Comparison of ENCODE assay signal across 9 cellular contexts in the genomic region with DNA sequence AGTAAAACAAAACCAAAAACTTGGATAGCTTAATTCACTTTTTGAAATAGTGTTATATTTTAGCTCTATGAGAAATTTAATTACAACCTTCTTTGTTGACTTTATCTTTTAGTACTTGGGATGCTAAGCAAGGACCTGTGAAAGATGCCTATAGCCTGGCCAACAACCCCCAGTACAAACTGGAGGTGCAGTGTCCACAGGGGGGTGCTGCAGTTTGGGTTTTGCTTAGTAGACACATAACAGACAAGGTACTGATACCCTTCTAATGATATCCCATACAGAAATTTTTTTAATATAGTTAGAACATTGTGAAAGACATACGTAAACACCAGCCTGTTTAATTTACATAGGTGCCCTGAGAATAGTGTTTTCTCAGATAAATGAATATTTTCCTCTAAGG. TPM values are rescaled to one million over a fixed set of nuclear protein-coding genes. Genes with fewer than 3 reads are reported as not detected.
DNase-seq lines count a peak whose midpoint lies in the region; ATAC-seq and TF ChIP-seq lines count a peak whose summit lies in the region.
"Had no signal": no experiment of that assay in that cellular context is flagged by ENCODE, and none has a peak within 500 bp of the region (broad histone marks: within the 10 kb centered on the region; RNA-seq: fewer than 3 reads in every experiment).

No MANE protein-coding gene starts in this region.

- no peaks in the 10 kb centered on the region for H3K27me3 Mint-ChIP-seq in Caco-2 (ENCODE audit: insufficient read depth, unreplicated experiment)

- no peaks in the 10 kb centered on the region for H4K20me1 ChIP-seq in hepatocyte (ENCODE audit: insufficient read depth, poor library complexity, severe bottlenecking)

- DNase-seq in Caco-2: peak; percentile 40 to 49
- peak; percentile 33 for DNase-seq in HT1080 (ENCODE audit: low read depth)
- DNase-seq in activated CD4-positive, alpha-beta T cell treated with anti-CD3 and anti-CD28 coated beads, Interleukin-2, amount 50 U/mL, for 4 hours: peak; percentile 53 to 54
- DNase-seq in foreskin keratinocyte: no peak
- DNase-seq in stimulated activated CD8-positive, alpha-beta memory T cell treated with anti-CD3 and anti-CD28 coated beads, Interleukin-4, amount 100 ng/mL, for 4 hours (ENCODE audit: low read depth in 2 of 2, low spot score in 1 of 2): peak; percentile 7 to 23
- DNase-seq in hepatocyte (ENCODE audit: low spot score): no peak
- DNase-seq: heart left ventricle had no signal

- H3K9me2 ChIP-seq in hepatocyte (replicated peaks; ENCODE audit: insufficient read depth): no peaks in the 10 kb centered on the region

- H3K4me1 ChIP-seq in Caco-2 (peaks cover 5% of the 10 kb centered on the region), foreskin keratinocyte (no peaks in the 10 kb centered on the region), hepatocyte (ENCODE audit: insufficient read depth) (peaks cover 9% of the 10 kb centered on the region)
- H3K4me1 ChIP-seq: heart left ventricle had no signal

- H3K36me3 ChIP-seq in Caco-2 (ENCODE audit: control insufficient read depth, insufficient read depth, low read length) (no peaks in the 10 kb centered on the region), hepatocyte (replicated peaks; ENCODE audit: insufficient read depth, low read depth) (no peaks in the 10 kb centered on the region)

- H2AFZ ChIP-seq in hepatocyte: no peak overlapping the region

- no peaks in the 10 kb centered on the region for H3K9me3 Mint-ChIP-seq in Caco-2 (ENCODE audit: unreplicated experiment)

- H3K9me3 ChIP-seq in Caco-2 (no peaks in the 10 kb centered on the region), hepatocyte (ENCODE audit: low read depth) (no peaks in the 10 kb centered on the region)
- H3K9me3 ChIP-seq: heart left ventricle had no signal

- no peak overlapping the region for H3K4me3 ChIP-seq in Caco-2 (ENCODE audit: low read depth, low read length)
- no peak overlapping the region for H3K4me3 ChIP-seq in hepatocyte
- H3K4me3 ChIP-seq: heart left ventricle had no signal

- H3K36me3 Mint-ChIP-seq in Caco-2 (ENCODE audit: insufficient read depth, unreplicated experiment): peaks cover 49% of the 10 kb centered on the region

- POLR2A ChIA-PET in Caco-2 (lab: Charles Lee): no interaction called here

- no TSS peak for BruUV-seq in Caco-2 (replicated peaks; lab: Mats Ljungman, UMichigan)

- H3K4me3 Mint-ChIP-seq in Caco-2 (ENCODE audit: unreplicated experiment): no peak overlapping the region

- H3K79me2 ChIP-seq in hepatocyte: peaks cover 2% of the 10 kb centered on the region

- WGBS in hepatocyte (ENCODE audit: low lambda C conversion rate, missing lambda C conversion rate): 95% methylated on average over 1 of the region's 1 CpG

- H3K4me2 ChIP-seq in hepatocyte: no peak overlapping the region

- no peak overlapping the region for H3K27ac Mint-ChIP-seq in Caco-2 (ENCODE audit: unreplicated experiment)

- TF ChIP-seq CTCF in Caco-2 (IDR thresholded peaks at IDR 0.05; ENCODE audit: insufficient read depth in 1 of 2, low read depth in 1 of 2, low read length in 1 of 2, severe bottlenecking in 1 of 2, unreplicated experiment in 1 of 2) (peak; percentile 19 to 48), foreskin keratinocyte (conservative IDR thresholded peaks at IDR 0.05) (peak; percentile 54), hepatocyte (IDR thresholded peaks at IDR 0.05; ENCODE audit: poor library complexity) (no peak)

- no peak for ATAC-seq in foreskin keratinocyte
- ATAC-seq in HG02981 (IDR thresholded peaks at IDR 0.05; ENCODE audit: unreplicated experiment): no peak
- ATAC-seq in GM21390 (IDR thresholded peaks at IDR 0.05; ENCODE audit: unreplicated experiment): no peak

- H3K27me3 ChIP-seq in Caco-2 (replicated peaks; ENCODE audit: control insufficient read depth, insufficient read depth, low read length) (no peaks in the 10 kb centered on the region), foreskin keratinocyte (no peaks in the 10 kb centered on the region), hepatocyte (no peaks in the 10 kb centered on the region)
- H3K27me3 ChIP-seq: heart left ventricle had no signal

- intact Hi-C loops in Caco-2 (cut with micrococcal nuclease; ENCODE audit: unreplicated experiment): loop anchor here (10.0 kb wide), 1 partner anchor 137 kb away; no protein-coding TSS in a partner anchor

- H3K4me1 Mint-ChIP-seq in Caco-2 (ENCODE audit: low read depth, unreplicated experiment): peaks cover 18% of the 10 kb centered on the region

- CTCF ChIA-PET in Caco-2 (lab: Charles Lee): no interaction called here

- no peak overlapping the region for H3K27ac ChIP-seq in foreskin keratinocyte
- no peak overlapping the region for H3K27ac ChIP-seq in hepatocyte
- H3K27ac ChIP-seq: heart left ventricle had no signal

RNA-seq across cellular contexts. Expression of a gene that starts 35.3 kb away (rescaled TPM):
- total RNA-seq in Caco-2 (2022) (37.0 and 40.3 TPM in 2 replicates), foreskin keratinocyte (22.3 and 22.7 TPM in 2 replicates), hepatocyte (48.5 and 60.3 TPM in 2 replicates)
- total RNA-seq in HT1080 (2014; rRNA removed; shearing (Covaris generic)): 17.4 and 20.8 TPM in 2 replicates
- polyA plus RNA-seq in HT1080 (2015; cell fraction: cytosol; rRNA removed): 12.8 and 18.1 TPM in 2 replicates
- polyA plus RNA-seq in HT1080 (2015; cell fraction: nucleus; rRNA removed): 23.6 and 29.2 TPM in 2 replicates
- polyA plus RNA-seq in foreskin keratinocyte (9.1 and 10.6 TPM in 2 replicates), hepatocyte (21.6 and 24.3 TPM in 2 replicates)

Comparison
In these comparisons a context has a peak if more than half of its experiments do, and no peak if none do; other contexts are left out.
1. DNase-seq: peak in Caco-2 (2 of 2), HT1080 (single experiment), activated CD4-positive, alpha-beta T cell treated with anti-CD3 and anti-CD28 coated beads, Interleukin-2, amount 50 U/mL, for 4 hours (2 of 2) and stimulated activated CD8-positive, alpha-beta memory T cell treated with anti-CD3 and anti-CD28 coated beads, Interleukin-4, amount 100 ng/mL, for 4 hours (2 of 2); none in foreskin keratinocyte (0 of 2) and hepatocyte (single experiment).